ENCODE assay signal across 15 cellular contexts in genomic region chr17:82461827-82462524, GRCh38. TPM values are rescaled to one million over a fixed set of nuclear protein-coding genes. Genes with fewer than 3 reads are reported as not detected.
A peak's percentile ranks its signal among the peaks of the same experiment; 100 is the strongest.
DNase-seq lines count a peak whose midpoint lies in the region; ATAC-seq, FAIRE-seq and TF ChIP-seq lines count a peak whose summit lies in the region.
"Had no signal": no experiment of that assay in that cellular context is flagged by ENCODE, and none has a peak within 500 bp of the region (broad histone marks: within the 10 kb centered on the region; RNA-seq: fewer than 3 reads in every experiment).

No MANE protein-coding gene starts in this region.

- H3K9ac ChIP-seq in Loucy (ENCODE audit: low read depth, low read length, poor library complexity, severe bottlenecking) (peak overlapping the region; percentile 15), K562 (ENCODE audit: insufficient read depth in 1 of 2, low read depth in 2 of 2, low read length in 2 of 2) (peak overlapping the region; percentile 54 to 87)

- CTCF ChIA-PET in activated CD4-positive, alpha-beta memory T cell treated with anti-CD3 and anti-CD28 coated beads for 36 hours (lab: Charles Lee) = no interaction called here
- CTCF ChIA-PET in activated CD4-positive, alpha-beta memory T cell treated with anti-CD3 and anti-CD28 coated beads, Interleukin-2, amount 10 ng/mL, durations not matched to agents 7 days and 5 days (lab: Charles Lee) = interaction anchor here (0.6 kb wide), 1 partner anchor 32 kb away, joined by 3 read pairs; no protein-coding TSS in a partner anchor
- CTCF ChIA-PET in K562 (lab: Yijun Ruan, JAX; ENCODE audit: low intra/inter-chr PET ratio) = no interaction called here

- 0% methylated on average over 10 of the region's 10 CpGs for WGBS in K562 (ENCODE audit: insufficient coverage, low coverage, missing lambda C conversion rate)

- in situ Hi-C loops in K562 (cut with MboI) = no loop called here

- no peaks in the 10 kb centered on the region for H3K9me2 ChIP-seq in Loucy (replicated peaks; ENCODE audit: low read depth, low read length)

- H3K27me3 ChIP-seq in Loucy (ENCODE audit: insufficient read depth, low read length, poor library complexity, severe bottlenecking) (no peaks in the 10 kb centered on the region), K562 (ENCODE audit: control insufficient read depth in 2 of 2, insufficient read depth in 2 of 2, low read length in 2 of 2) (no peaks in the 10 kb centered on the region; a peak in 1 of 5 replicates)
- H3K27me3 ChIP-seq: Peyer's patch had no signal

- no peaks in the 10 kb centered on the region for H3K27me3 Mint-ChIP-seq in activated CD4-positive, alpha-beta memory T cell treated with anti-CD3 and anti-CD28 coated beads for 36 hours
- H3K27me3 Mint-ChIP-seq in activated CD4-positive, alpha-beta memory T cell treated with anti-CD3 and anti-CD28 coated beads, Interleukin-2, amount 10 ng/mL, durations not matched to agents 7 days and 5 days = no peaks in the 10 kb centered on the region
- no peaks in the 10 kb centered on the region for H3K27me3 Mint-ChIP-seq in nephron (ENCODE audit: low read depth)

- peak; percentile 98 for TF ChIP-seq EP300 in K562 (IDR thresholded peaks at IDR 0.05; ENCODE audit: low read length)

- DNase-seq in activated CD4-positive, alpha-beta memory T cell treated with anti-CD3 and anti-CD28 coated beads for 36 hours = no peak
- no peak for DNase-seq in activated CD4-positive, alpha-beta memory T cell treated with anti-CD3 and anti-CD28 coated beads, Interleukin-2, amount 10 ng/mL, durations not matched to agents 7 days and 5 days
- DNase-seq in K562 (ENCODE audit: extremely low read depth in 1 of 4, low spot score in 3 of 4) (peak; percentile 72 to 98 (median 86)), SKM-1 treated with dmso at 0.1 percent for 144 hours (lab: John Stamatoyannopoulos, UW; ENCODE audit: unreplicated experiment) (no peak), HPDE6-E6E7 (ENCODE audit: extremely low spot score) (no peak)
- no peak for DNase-seq in activated effector memory CD4-positive, alpha-beta T cell treated with Interleukin-2 at 50 U/mL for 16 hours
- DNase-seq: activated CD8-positive, alpha-beta memory T cell treated with anti-CD3 and anti-CD28 coated beads, Interleukin-2, amount 50 U/mL, for 4 hours; hypothalamus; NCI-H1417 treated with DMSO at 0.1 percent for 48 hours; stimulated activated naive CD4-positive, alpha-beta T cell; T1000 had no signal

- BruUV-seq in K562 (replicated peaks; lab: Mats Ljungman, UMichigan) = no TSS peak

- peak overlapping the region; percentile 57 for H3K27ac Mint-ChIP-seq in activated CD4-positive, alpha-beta memory T cell treated with anti-CD3 and anti-CD28 coated beads for 36 hours
- no peak overlapping the region for H3K27ac Mint-ChIP-seq in activated CD4-positive, alpha-beta memory T cell treated with anti-CD3 and anti-CD28 coated beads, Interleukin-2, amount 10 ng/mL, durations not matched to agents 7 days and 5 days
- no peak overlapping the region for H3K27ac Mint-ChIP-seq in nephron

- no peak overlapping the region for H3K4me3 Mint-ChIP-seq in activated CD4-positive, alpha-beta memory T cell treated with anti-CD3 and anti-CD28 coated beads for 36 hours
- H3K4me3 Mint-ChIP-seq in activated CD4-positive, alpha-beta memory T cell treated with anti-CD3 and anti-CD28 coated beads, Interleukin-2, amount 10 ng/mL, durations not matched to agents 7 days and 5 days = no peak overlapping the region
- H3K4me3 Mint-ChIP-seq in nephron = peak overlapping the region; percentile 0 to 56 (median 50)

- H2AFZ ChIP-seq in Loucy (ENCODE audit: low read length) = no peak overlapping the region
- H2AFZ ChIP-seq in K562 (ENCODE audit: low read depth, low read length) = no peak overlapping the region

- intact Hi-C loops in activated CD4-positive, alpha-beta memory T cell treated with anti-CD3 and anti-CD28 coated beads for 36 hours (cut with micrococcal nuclease) = no loop called here
- intact Hi-C loops in K562 (cut with micrococcal nuclease) = no loop called here

- peaks cover 56% of the 10 kb centered on the region for H3K36me3 Mint-ChIP-seq in activated CD4-positive, alpha-beta memory T cell treated with anti-CD3 and anti-CD28 coated beads for 36 hours
- peaks cover 75% of the 10 kb centered on the region for H3K36me3 Mint-ChIP-seq in activated CD4-positive, alpha-beta memory T cell treated with anti-CD3 and anti-CD28 coated beads, Interleukin-2, amount 10 ng/mL, durations not matched to agents 7 days and 5 days (ENCODE audit: low read depth)
- H3K36me3 Mint-ChIP-seq in nephron (ENCODE audit: low read depth) = peaks cover 49% of the 10 kb centered on the region

- H3K4me1 ChIP-seq in Loucy (ENCODE audit: insufficient read depth, low read length, poor library complexity, severe bottlenecking) (peaks cover 32% of the 10 kb centered on the region), K562 (replicated peaks in 1 of 2; ENCODE audit: control insufficient read depth in 2 of 2, insufficient read depth in 2 of 2, low read length in 2 of 2) (peaks cover 56 to 68% of the 10 kb centered on the region in 2 experiments)

- H3K4me3 ChIP-seq in Loucy (ENCODE audit: low read length, poor library complexity, severe bottlenecking) (peak overlapping the region; percentile 25), K562 (peak overlapping the region; percentile 2; the same call in 1 of the 2 replicates)
- H3K4me3 ChIP-seq: HAP-1, Peyer's patch had no signal

- H3K4me2 ChIP-seq in Loucy (ENCODE audit: low read depth, low read length, poor library complexity, severe bottlenecking) (peak overlapping the region; percentile 53), K562 (ENCODE audit: insufficient read depth, low read length) (peak overlapping the region; percentile 79)

- ATAC-seq in K562 = peak; percentile 72

- peaks cover 42% of the 10 kb centered on the region for H3K4me1 Mint-ChIP-seq in activated CD4-positive, alpha-beta memory T cell treated with anti-CD3 and anti-CD28 coated beads for 36 hours (ENCODE audit: low read depth)
- peaks cover 66% of the 10 kb centered on the region for H3K4me1 Mint-ChIP-seq in activated CD4-positive, alpha-beta memory T cell treated with anti-CD3 and anti-CD28 coated beads, Interleukin-2, amount 10 ng/mL, durations not matched to agents 7 days and 5 days
- peaks cover 16% of the 10 kb centered on the region for H3K4me1 Mint-ChIP-seq in nephron

- H3F3A ChIP-seq in Loucy (ENCODE audit: low read depth) = peaks cover 3% of the 10 kb centered on the region; the same call in 1 of the 2 replicates

- H3K36me3 ChIP-seq in Loucy (ENCODE audit: insufficient read depth, low read length) (peaks cover 63% of the 10 kb centered on the region; the same call in 1 of the 2 replicates), K562 (ENCODE audit: control insufficient read depth, insufficient read depth, low read length) (peaks cover 70% of the 10 kb centered on the region)

- peaks cover 6% of the 10 kb centered on the region for H3K9me1 ChIP-seq in K562 (ENCODE audit: control insufficient read depth, insufficient read depth, low read length)

- TF ChIP-seq POLR2A in K562 (conservative IDR thresholded peaks at IDR 0.05) = peak; percentile 40; the same call in 1 of the 2 replicates

- H3K9me3 Mint-ChIP-seq in activated CD4-positive, alpha-beta memory T cell treated with anti-CD3 and anti-CD28 coated beads for 36 hours = no peaks in the 10 kb centered on the region
- no peaks in the 10 kb centered on the region for H3K9me3 Mint-ChIP-seq in activated CD4-positive, alpha-beta memory T cell treated with anti-CD3 and anti-CD28 coated beads, Interleukin-2, amount 10 ng/mL, durations not matched to agents 7 days and 5 days
- no peaks in the 10 kb centered on the region for H3K9me3 Mint-ChIP-seq in nephron

- peak in 1 of 2 experiments; percentile 35; a peak in 1 of 4 replicates for TF ChIP-seq RAD21 in K562 (CRISPR knock-in tag; conservative IDR thresholded peaks at IDR 0.05 in 1 of 2, IDR thresholded peaks at IDR 0.05 in 1 of 2)

- H3K9me3 ChIP-seq in Loucy (ENCODE audit: insufficient read depth, low read depth, low read length) (no peaks in the 10 kb centered on the region), K562 (replicated peaks; ENCODE audit: control insufficient read depth, insufficient read depth, low read depth, low read length) (no peaks in the 10 kb centered on the region)
- H3K9me3 ChIP-seq: HAP-1, Peyer's patch had no signal

- H3K27ac ChIP-seq in K562 (ENCODE audit: extremely low read depth, low read depth, low read length) = peak overlapping the region; percentile 83

- peak; percentile 97 for FAIRE-seq in K562 (lab: Jason Lieb, UNC)

- H4K20me1 ChIP-seq in Loucy (ENCODE audit: insufficient read depth, low read length, poor library complexity, severe bottlenecking) = peaks cover 59% of the 10 kb centered on the region
- H4K20me1 ChIP-seq in K562 (replicated peaks; ENCODE audit: control insufficient read depth, insufficient read depth, low read length) = no peaks in the 10 kb centered on the region

- POLR2A ChIA-PET in activated CD4-positive, alpha-beta memory T cell treated with anti-CD3 and anti-CD28 coated beads for 36 hours (lab: Charles Lee) = no interaction called here
- POLR2A ChIA-PET in activated CD4-positive, alpha-beta memory T cell treated with anti-CD3 and anti-CD28 coated beads, Interleukin-2, amount 10 ng/mL, durations not matched to agents 7 days and 5 days (lab: Charles Lee) = interaction anchor here (3.4 kb wide), 1 partner anchor 12 kb away, joined by 9 read pairs; no protein-coding TSS in a partner anchor
- POLR2A ChIA-PET in K562 (lab: Yijun Ruan, JAX) = interaction anchor here (0.6 to 1.5 kb wide), 7 partner anchors 13 to 134 kb away, joined by 3 to 5 read pairs (median 4); no protein-coding TSS in a partner anchor

- no peak for TF ChIP-seq CTCF in Loucy (conservative IDR thresholded peaks at IDR 0.05; ENCODE audit: low read length)
- 0 out of 6 replicates have a peak, but pooled peaks of 1 of the 3 experiments have one; percentile 2 for TF ChIP-seq CTCF in K562 (IDR thresholded peaks at IDR 0.05 in 2 of 3, conservative IDR thresholded peaks at IDR 0.05 in 1 of 3; ENCODE audit: insufficient read depth in 2 of 3, low read depth in 1 of 3, low read length in 3 of 3)
- no peak for TF ChIP-seq CTCF in nephron (IDR thresholded peaks at IDR 0.05; ENCODE audit: unreplicated experiment in 3 of 3)

- H3K79me2 ChIP-seq in Loucy (ENCODE audit: insufficient read depth, low read length) (peaks cover 77% of the 10 kb centered on the region), K562 (ENCODE audit: control insufficient read depth, insufficient read depth, low read length) (peaks cover 80% of the 10 kb centered on the region)

RNA-seq across cellular contexts. Expression of gene NARF, which starts 3.4 kb away (rescaled TPM):
- 100 to 1,000 TPM; 101 to 110 TPM for total RNA-seq in activated CD4-positive, alpha-beta memory T cell treated with anti-CD3 and anti-CD28 coated beads for 36 hours
- total RNA-seq in activated CD4-positive, alpha-beta memory T cell treated with anti-CD3 and anti-CD28 coated beads, Interleukin-2, amount 10 ng/mL, durations not matched to agents 7 days and 5 days = 100 to 1,000 TPM; 150 to 153 TPM
- 547 and 619 TPM in 2 replicates for total RNA-seq in K562 (2011; cell fraction: chromatin; rRNA removed; ENCODE audit: low replicate concordance)
- total RNA-seq in K562 (2011; cell fraction: nucleolus; rRNA removed) = 271 and 284 TPM in 2 replicates
- 322 TPM in 2 replicates for total RNA-seq in K562 (2011; cell fraction: nucleoplasm; rRNA removed)
- 132 and 145 TPM in 2 replicates for total RNA-seq in K562 (2014; rRNA removed)
- total RNA-seq in K562 (2014; rRNA removed; fragmentation: Illumina TruSeq; extraction: Trizol) = 101 and 104 TPM in 2 replicates
- total RNA-seq in K562 (2015; rRNA removed; fragmentation: Illumina TruSeq; extraction: Trizol) = 84.1 and 89.0 TPM in 2 replicates
- 272 and 273 TPM in 2 replicates for total RNA-seq in K562 (2021)
- polyA plus RNA-seq in K562 (2011; rRNA removed) = 396 and 423 TPM in 2 replicates
- 406 and 485 TPM in 2 replicates for polyA plus RNA-seq in K562 (2011; cell fraction: cytosol; rRNA removed)
- polyA plus RNA-seq in K562 (2011; cell fraction: nucleus; rRNA removed) = 513 and 551 TPM in 2 replicates
- 317 and 446 TPM in 2 replicates for polyA plus RNA-seq in K562 (2012)
- polyA plus RNA-seq in K562 (2014; fragmentation: Illumina TruSeq; extraction: Trizol) = 218 and 257 TPM in 2 replicates
- 100 to 1,000 TPM in 1 of 2 experiments, 10 to 100 TPM in 1; 60.4 to 114 TPM for polyA plus RNA-seq in K562 (2014; fragmentation: Nextera tagmentation; extraction: Ambion mirVana)
- 250 and 261 TPM in 2 replicates for polyA plus RNA-seq in K562 (2014; rRNA removed)
- polyA minus RNA-seq in K562 (2011; rRNA and poly(A)+ RNA removed) = 234 and 254 TPM in 2 replicates
- polyA minus RNA-seq in K562 (2011; cell fraction: cytosol; rRNA and poly(A)+ RNA removed) = 143 and 160 TPM in 2 replicates
- 73.8 and 104 TPM in 2 replicates for polyA minus RNA-seq in K562 (2011; cell fraction: nucleus; rRNA and poly(A)+ RNA removed)

RNA-seq across cellular contexts. Expression of gene CYBC1, which starts 11.4 kb away (rescaled TPM):
- total RNA-seq in activated CD4-positive, alpha-beta memory T cell treated with anti-CD3 and anti-CD28 coated beads for 36 hours = 100 to 1,000 TPM; 333 to 343 TPM
- total RNA-seq in activated CD4-positive, alpha-beta memory T cell treated with anti-CD3 and anti-CD28 coated beads, Interleukin-2, amount 10 ng/mL, durations not matched to agents 7 days and 5 days = 100 to 1,000 TPM; 308 to 313 TPM
- total RNA-seq in K562 (2011; cell fraction: chromatin; rRNA removed; ENCODE audit: low replicate concordance) = 155 and 369 TPM in 2 replicates
- total RNA-seq in K562 (2011; cell fraction: nucleolus; rRNA removed) = 226 and 254 TPM in 2 replicates
- total RNA-seq in K562 (2011; cell fraction: nucleoplasm; rRNA removed) = 195 and 197 TPM in 2 replicates
- 51.8 and 54.5 TPM in 2 replicates for total RNA-seq in K562 (2014; rRNA removed)
- 29.5 and 35.8 TPM in 2 replicates for total RNA-seq in K562 (2014; rRNA removed; fragmentation: Illumina TruSeq; extraction: Trizol)
- total RNA-seq in K562 (2015; rRNA removed; fragmentation: Illumina TruSeq; extraction: Trizol) = 47.8 and 50.1 TPM in 2 replicates
- total RNA-seq in K562 (2021) = 71.4 and 71.8 TPM in 2 replicates
- polyA plus RNA-seq in K562 (2011; rRNA removed) = 49.9 TPM in 2 replicates
- 58.3 and 104 TPM in 2 replicates for polyA plus RNA-seq in K562 (2011; cell fraction: cytosol; rRNA removed)
- 149 and 242 TPM in 2 replicates for polyA plus RNA-seq in K562 (2011; cell fraction: nucleus; rRNA removed)
- polyA plus RNA-seq in K562 (2012) = 74.7 and 93.3 TPM in 2 replicates
- polyA plus RNA-seq in K562 (2014; fragmentation: Illumina TruSeq; extraction: Trizol) = 68.5 and 74.8 TPM in 2 replicates
- 1 to 10 TPM; 1.3 to 3.8 TPM for polyA plus RNA-seq in K562 (2014; fragmentation: Nextera tagmentation; extraction: Ambion mirVana)
- polyA plus RNA-seq in K562 (2014; rRNA removed) = 64.3 and 64.8 TPM in 2 replicates
- 17.2 and 36.1 TPM in 2 replicates for polyA minus RNA-seq in K562 (2011; rRNA and poly(A)+ RNA removed)
- 32.9 and 43.7 TPM in 2 replicates for polyA minus RNA-seq in K562 (2011; cell fraction: cytosol; rRNA and poly(A)+ RNA removed)
- 56.5 and 68.9 TPM in 2 replicates for polyA minus RNA-seq in K562 (2011; cell fraction: nucleus; rRNA and poly(A)+ RNA removed)

RNA-seq across cellular contexts. Expression of gene OGFOD3, which starts 43.6 kb away (rescaled TPM):
- total RNA-seq in activated CD4-positive, alpha-beta memory T cell treated with anti-CD3 and anti-CD28 coated beads for 36 hours = 10 to 100 TPM; 29.7 to 32.2 TPM
- 10 to 100 TPM; 26.7 to 29.4 TPM for total RNA-seq in activated CD4-positive, alpha-beta memory T cell treated with anti-CD3 and anti-CD28 coated beads, Interleukin-2, amount 10 ng/mL, durations not matched to agents 7 days and 5 days
- total RNA-seq in K562 (2011; cell fraction: chromatin; rRNA removed; ENCODE audit: low replicate concordance) = 39.5 and 85.3 TPM in 2 replicates
- total RNA-seq in K562 (2011; cell fraction: nucleolus; rRNA removed) = 68.9 and 71.6 TPM in 2 replicates
- 53.3 and 56.9 TPM in 2 replicates for total RNA-seq in K562 (2011; cell fraction: nucleoplasm; rRNA removed)
- 34.7 and 44.7 TPM in 2 replicates for total RNA-seq in K562 (2014; rRNA removed)
- total RNA-seq in K562 (2014; rRNA removed; fragmentation: Illumina TruSeq; extraction: Trizol) = 8.9 and 12.3 TPM in 2 replicates
- 18.0 and 18.9 TPM in 2 replicates for total RNA-seq in K562 (2015; rRNA removed; fragmentation: Illumina TruSeq; extraction: Trizol)
- 40.5 and 43.6 TPM in 2 replicates for total RNA-seq in K562 (2021)
- polyA plus RNA-seq in K562 (2011; rRNA removed) = 23.8 and 31.8 TPM in 2 replicates
- polyA plus RNA-seq in K562 (2011; cell fraction: cytosol; rRNA removed) = 43.8 and 57.1 TPM in 2 replicates
- polyA plus RNA-seq in K562 (2011; cell fraction: nucleus; rRNA removed) = 27.5 and 35.1 TPM in 2 replicates
- polyA plus RNA-seq in K562 (2012) = 31.5 and 39.2 TPM in 2 replicates
- polyA plus RNA-seq in K562 (2014; fragmentation: Illumina TruSeq; extraction: Trizol) = 18.3 and 23.3 TPM in 2 replicates
- 1 to 10 TPM in 1 of 2 experiments, under 1 TPM in 1; 0.69 to 1.8 TPM for polyA plus RNA-seq in K562 (2014; fragmentation: Nextera tagmentation; extraction: Ambion mirVana)
- polyA plus RNA-seq in K562 (2014; rRNA removed) = 33.3 and 34.5 TPM in 2 replicates
- polyA minus RNA-seq in K562 (2011; rRNA and poly(A)+ RNA removed) = 15.2 and 19.6 TPM in 2 replicates
- 27.3 and 39.2 TPM in 2 replicates for polyA minus RNA-seq in K562 (2011; cell fraction: cytosol; rRNA and poly(A)+ RNA removed)
- 8.6 and 12.7 TPM in 2 replicates for polyA minus RNA-seq in K562 (2011; cell fraction: nucleus; rRNA and poly(A)+ RNA removed)

RNA-seq across cellular contexts. Expression of gene HEXD, which starts 43.8 kb away (rescaled TPM):
- total RNA-seq in activated CD4-positive, alpha-beta memory T cell treated with anti-CD3 and anti-CD28 coated beads for 36 hours = 10 to 100 TPM; 21.7 to 26.0 TPM
- 10 to 100 TPM; 58.3 to 60.6 TPM for total RNA-seq in activated CD4-positive, alpha-beta memory T cell treated with anti-CD3 and anti-CD28 coated beads, Interleukin-2, amount 10 ng/mL, durations not matched to agents 7 days and 5 days
- total RNA-seq in K562 (2011; cell fraction: chromatin; rRNA removed; ENCODE audit: low replicate concordance) = 73.7 and 159 TPM in 2 replicates
- total RNA-seq in K562 (2011; cell fraction: nucleolus; rRNA removed) = 83.4 and 88.2 TPM in 2 replicates
- total RNA-seq in K562 (2011; cell fraction: nucleoplasm; rRNA removed) = 65.7 and 67.2 TPM in 2 replicates
- total RNA-seq in K562 (2014; rRNA removed) (10.5 and 12.3 TPM in 2 replicates), K562 (2014; rRNA removed; fragmentation: Illumina TruSeq; extraction: Trizol) (5.3 and 6.7 TPM in 2 replicates), K562 (2015; rRNA removed; fragmentation: Illumina TruSeq; extraction: Trizol) (8.3 and 10.0 TPM in 2 replicates), K562 (2021) (16.9 and 17.5 TPM in 2 replicates)
- polyA plus RNA-seq in K562 (2011; rRNA removed) (20.0 and 22.3 TPM in 2 replicates), K562 (2014; fragmentation: Illumina TruSeq; extraction: Trizol) (8.7 and 10.9 TPM in 2 replicates), K562 (2014; fragmentation: Nextera tagmentation; extraction: Ambion mirVana) (1 to 10 TPM; 1.0 TPM), K562 (2014; rRNA removed) (21.9 and 25.3 TPM in 2 replicates)
- 9.6 and 16.9 TPM in 2 replicates for polyA plus RNA-seq in K562 (2011; cell fraction: cytosol; rRNA removed)
- polyA plus RNA-seq in K562 (2011; cell fraction: nucleus; rRNA removed) = 208 and 322 TPM in 2 replicates
- 13.2 and 23.9 TPM in 2 replicates for polyA plus RNA-seq in K562 (2012)
- polyA minus RNA-seq in K562 (2011; rRNA and poly(A)+ RNA removed) = 6.1 and 7.1 TPM in 2 replicates
- 5.5 and 6.5 TPM in 2 replicates for polyA minus RNA-seq in K562 (2011; cell fraction: cytosol; rRNA and poly(A)+ RNA removed)
- 28.3 and 30.8 TPM in 2 replicates for polyA minus RNA-seq in K562 (2011; cell fraction: nucleus; rRNA and poly(A)+ RNA removed)

RNA-seq across cellular contexts. Expression of gene FOXK2, which starts 57.6 kb away (rescaled TPM):
- 10 to 100 TPM; 49.3 to 60.8 TPM for total RNA-seq in activated CD4-positive, alpha-beta memory T cell treated with anti-CD3 and anti-CD28 coated beads for 36 hours
- total RNA-seq in activated CD4-positive, alpha-beta memory T cell treated with anti-CD3 and anti-CD28 coated beads, Interleukin-2, amount 10 ng/mL, durations not matched to agents 7 days and 5 days = 10 to 100 TPM; 53.3 to 68.2 TPM
- total RNA-seq in K562 (2011; cell fraction: chromatin; rRNA removed; ENCODE audit: low replicate concordance) = 166 and 251 TPM in 2 replicates
- total RNA-seq in K562 (2011; cell fraction: nucleolus; rRNA removed) = 125 and 127 TPM in 2 replicates
- 127 and 131 TPM in 2 replicates for total RNA-seq in K562 (2011; cell fraction: nucleoplasm; rRNA removed)
- 41.5 and 56.9 TPM in 2 replicates for total RNA-seq in K562 (2014; rRNA removed)
- total RNA-seq in K562 (2014; rRNA removed; fragmentation: Illumina TruSeq; extraction: Trizol) = 41.2 and 44.1 TPM in 2 replicates
- 52.0 and 52.4 TPM in 2 replicates for total RNA-seq in K562 (2015; rRNA removed; fragmentation: Illumina TruSeq; extraction: Trizol)
- total RNA-seq in K562 (2021) = 86.0 and 93.2 TPM in 2 replicates
- polyA plus RNA-seq in K562 (2011; rRNA removed) = 47.2 and 52.2 TPM in 2 replicates
- polyA plus RNA-seq in K562 (2011; cell fraction: cytosol; rRNA removed) = 38.3 and 50.0 TPM in 2 replicates
- polyA plus RNA-seq in K562 (2011; cell fraction: nucleus; rRNA removed) = 35.3 and 49.9 TPM in 2 replicates
- 36.6 and 41.2 TPM in 2 replicates for polyA plus RNA-seq in K562 (2012)
- 56.1 and 65.8 TPM in 2 replicates for polyA plus RNA-seq in K562 (2014; fragmentation: Illumina TruSeq; extraction: Trizol)
- polyA plus RNA-seq in K562 (2014; fragmentation: Nextera tagmentation; extraction: Ambion mirVana) = 1 to 10 TPM; 3.0 to 4.2 TPM
- polyA plus RNA-seq in K562 (2014; rRNA removed) = 39.6 and 41.9 TPM in 2 replicates
- 40.7 and 56.5 TPM in 2 replicates for polyA minus RNA-seq in K562 (2011; rRNA and poly(A)+ RNA removed)
- 73.7 and 76.9 TPM in 2 replicates for polyA minus RNA-seq in K562 (2011; cell fraction: cytosol; rRNA and poly(A)+ RNA removed)
- polyA minus RNA-seq in K562 (2011; cell fraction: nucleus; rRNA and poly(A)+ RNA removed) = 35.9 and 60.9 TPM in 2 replicates

Comparison
In these comparisons a context has a peak if more than half of its experiments do, and no peak if none do; other contexts are left out.
1. DNase-seq: peak in K562 (4 of 4); none in activated CD4-positive, alpha-beta memory T cell treated with anti-CD3 and anti-CD28 coated beads for 36 hours (single experiment), activated CD4-positive, alpha-beta memory T cell treated with anti-CD3 and anti-CD28 coated beads, Interleukin-2, amount 10 ng/mL, durations not matched to agents 7 days and 5 days (single experiment), SKM-1 treated with dmso at 0.1 percent for 144 hours (single experiment), HPDE6-E6E7 (single experiment) and activated effector memory CD4-positive, alpha-beta T cell treated with Interleukin-2 at 50 U/mL for 16 hours (single experiment).
2. H3K4me3 Mint-ChIP-seq: peak in nephron (3 of 3); none in activated CD4-positive, alpha-beta memory T cell treated with anti-CD3 and anti-CD28 coated beads for 36 hours (single experiment) and activated CD4-positive, alpha-beta memory T cell treated with anti-CD3 and anti-CD28 coated beads, Interleukin-2, amount 10 ng/mL, durations not matched to agents 7 days and 5 days (single experiment).